Comparison of ENCODE assay signal across 31 cellular contexts in the genomic region with DNA sequence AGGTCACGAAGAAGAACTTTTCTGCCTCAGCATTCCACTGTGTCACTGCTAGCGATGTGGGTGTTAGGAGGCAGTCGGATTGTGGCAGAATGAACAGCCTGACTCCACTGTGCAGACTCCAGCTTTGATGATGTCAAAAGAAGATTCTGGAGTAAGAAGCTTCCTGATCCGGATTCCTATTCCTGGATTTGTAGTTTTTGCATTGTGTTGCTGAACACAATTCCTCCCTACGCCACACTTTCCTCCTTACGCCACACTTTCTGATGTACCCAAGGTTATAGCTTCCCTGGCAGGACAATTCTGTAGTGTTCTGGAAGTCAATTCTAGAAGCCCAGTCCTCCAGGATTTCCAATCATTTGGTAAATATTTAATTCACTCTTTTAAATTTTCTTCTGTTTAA.
"Had no signal": no experiment of that assay in that cellular context is flagged by ENCODE, and none has a peak within 500 bp of the region (broad histone marks: within the 10 kb centered on the region; RNA-seq: fewer than 3 reads in every experiment).

No MANE protein-coding gene starts in this region.

- H3K4me3 Mint-ChIP-seq: activated CD4-positive, alpha-beta memory T cell treated with anti-CD3 and anti-CD28 coated beads for 36 hours; activated CD4-positive, alpha-beta T cell treated with anti-CD3 and anti-CD28 coated beads for 36 hours; activated CD4-positive, alpha-beta T cell treated with anti-CD3 and anti-CD28 coated beads, Interleukin-2, amount 10 ng/mL, durations not matched to agents 24 days and 14 days; activated naive CD8-positive, alpha-beta T cell; activated T-cell treated with anti-CD3 and anti-CD28 coated beads, Interleukin-2, amount 50 U/mL, for 4 hours; activated T-helper 17 cell treated with anti-CD3 and anti-CD28 coated beads, Interleukin-2, amount 50 U/mL, for 72 hours; T-cell; T-helper 1 cell treated with Interleukin-12 subunit alpha and Interleukin-12 subunit beta and Interleukin-4 antibody, amounts not matched to agents 30 μg/mL and 1 μg/mL, for 36 hours had no signal

- H3K27me3 Mint-ChIP-seq: activated CD4-positive, alpha-beta memory T cell treated with anti-CD3 and anti-CD28 coated beads for 36 hours; activated CD4-positive, alpha-beta T cell treated with anti-CD3 and anti-CD28 coated beads for 36 hours; activated CD4-positive, alpha-beta T cell treated with anti-CD3 and anti-CD28 coated beads, Interleukin-2, amount 10 ng/mL, durations not matched to agents 24 days and 14 days; activated naive CD8-positive, alpha-beta T cell; activated T-helper 17 cell treated with anti-CD3 and anti-CD28 coated beads, Interleukin-2, amount 50 U/mL, for 72 hours; T-cell had no signal

- H3K27ac ChIP-seq: adrenal gland, body of pancreas, epithelial cell of prostate, esophagus squamous epithelium, gastroesophageal sphincter, heart right ventricle, WERI-Rb-1 had no signal

- H3K9me3 ChIP-seq: adrenal gland, body of pancreas, esophagus squamous epithelium, gastroesophageal sphincter, heart right ventricle had no signal

- H3K36me3 ChIP-seq: adrenal gland, esophagus squamous epithelium, gastroesophageal sphincter, heart right ventricle, WERI-Rb-1 had no signal

- FAIRE-seq: colon, endometrium, endothelial cell of umbilical vein had no signal

- H3K4me1 ChIP-seq: adrenal gland, body of pancreas, esophagus squamous epithelium, gastroesophageal sphincter, heart right ventricle had no signal

- H3K27me3 ChIP-seq: adrenal gland, body of pancreas, esophagus squamous epithelium, gastroesophageal sphincter had no signal

- H3K4me1 Mint-ChIP-seq: activated CD4-positive, alpha-beta T cell treated with anti-CD3 and anti-CD28 coated beads for 36 hours; activated CD4-positive, alpha-beta T cell treated with anti-CD3 and anti-CD28 coated beads, Interleukin-2, amount 10 ng/mL, durations not matched to agents 24 days and 14 days; activated T-helper 17 cell treated with anti-CD3 and anti-CD28 coated beads, Interleukin-2, amount 50 U/mL, for 72 hours; T-cell had no signal

- DNase-seq: activated CD4-positive, alpha-beta memory T cell treated with anti-CD3 and anti-CD28 coated beads for 36 hours; activated CD4-positive, alpha-beta T cell treated with anti-CD3 and anti-CD28 coated beads for 36 hours; activated CD4-positive, alpha-beta T cell treated with anti-CD3 and anti-CD28 coated beads, Interleukin-2, amount 10 ng/mL, durations not matched to agents 24 days and 14 days; activated CD4-positive, CD25-positive, alpha-beta regulatory T cell; activated CD4-positive, CD25-positive, alpha-beta regulatory T cell treated with anti-CD3 and anti-CD28 coated beads, Interleukin-2, amount 50 U/mL, for 72 hours; activated effector memory CD4-positive, alpha-beta T cell treated with Interleukin-2 at 50 U/mL for 16 hours; activated gamma-delta T cell treated with Interleukin-2 at 50 U/mL for 16 hours; activated naive CD4-positive, alpha-beta T cell treated with anti-CD3 and anti-CD28 coated beads, Interleukin-2, amount 50 U/mL, for 16 hours; activated naive CD4-positive, alpha-beta T cell treated with Interleukin-2 at 50 U/mL for 16 hours; activated T-cell treated with anti-CD3 and anti-CD28 coated beads, Interleukin-2, amount 50 U/mL, for 4 hours; adrenal gland; amygdala; aorta; body of pancreas; caudate nucleus; cortex of kidney; effector CD8-positive, alpha-beta T cell; esophagus squamous epithelium; foreskin melanocyte; heart right ventricle; T-cell; T1000; WERI-Rb-1 had no signal

- H3K4me3 ChIP-seq: adrenal gland, body of pancreas, esophagus squamous epithelium, gastroesophageal sphincter, heart right ventricle had no signal

- ATAC-seq: activated CD4-positive, alpha-beta T cell treated with anti-CD3 and anti-CD28 coated beads for 36 hours; activated T-cell treated with anti-CD3 and anti-CD28 coated beads, Interleukin-2, amount 50 U/mL, for 4 hours; activated T-helper 17 cell treated with anti-CD3 and anti-CD28 coated beads, Interleukin-2, amount 50 U/mL, for 72 hours; body of pancreas; gastroesophageal sphincter; heart right ventricle; T-cell had no signal

- H3K36me3 Mint-ChIP-seq: activated CD4-positive, alpha-beta memory T cell treated with anti-CD3 and anti-CD28 coated beads for 36 hours; activated naive CD8-positive, alpha-beta T cell; T-cell had no signal

- H3K27ac Mint-ChIP-seq: activated CD4-positive, alpha-beta memory T cell treated with anti-CD3 and anti-CD28 coated beads for 36 hours; activated CD4-positive, alpha-beta T cell treated with anti-CD3 and anti-CD28 coated beads for 36 hours; activated CD4-positive, alpha-beta T cell treated with anti-CD3 and anti-CD28 coated beads, Interleukin-2, amount 10 ng/mL, durations not matched to agents 24 days and 14 days; activated naive CD8-positive, alpha-beta T cell; activated T-helper 17 cell treated with anti-CD3 and anti-CD28 coated beads, Interleukin-2, amount 50 U/mL, for 72 hours; T-cell; T-helper 1 cell treated with Interleukin-12 subunit alpha and Interleukin-12 subunit beta and Interleukin-4 antibody, amounts not matched to agents 30 μg/mL and 1 μg/mL, for 36 hours had no signal
